Comparison of ENCODE assay signal across 7 cellular contexts in genomic region chr12:33966219-33966618, GRCh38. TPM values are rescaled to one million over a fixed set of nuclear protein-coding genes. Genes with fewer than 3 reads are reported as not detected.
DNase-seq lines count a peak whose midpoint lies in the region; ATAC-seq, FAIRE-seq and TF ChIP-seq lines count a peak whose summit lies in the region.
"Not testable (repeated sequence)": the region's sequence is repeated elsewhere in the genome, so short reads cannot be mapped to it uniquely, and the experiment has no call there.

No MANE protein-coding gene starts in this region.

- H2BK5ac ChIP-seq in IMR-90 (ENCODE audit: low read depth, low read length, poor library complexity, severe bottlenecking) = not testable (repeated sequence)

- in situ Hi-C loops in IMR-90 (cut with MboI; ENCODE audit: low sequenced_read_pairs); K562 (cut with MboI); HepG2 (cut with HindIII; ENCODE audit: extremely low pct_ligation_motif_present, low pct_unique_long_range_greater_than_20kb): not testable (repeated sequence)

- not testable (repeated sequence) for H3K4me1 ChIP-seq in A549; HEK293 (ENCODE audit: control insufficient read depth, insufficient read depth, low read length); IMR-90 (ENCODE audit: control insufficient read depth, insufficient read depth, low read length); K562 (replicated peaks in 1 of 2; ENCODE audit: control insufficient read depth in 2 of 2, insufficient read depth in 2 of 2, low read length in 2 of 2); HepG2 (ENCODE audit: insufficient read depth, low read length)

- POLR2A ChIA-PET in A549 (lab: Yijun Ruan, JAX); HEK293 (lab: Yijun Ruan, JAX); IMR-90 (lab: Charles Lee; ENCODE audit: unreplicated experiment); K562 (lab: Yijun Ruan, JAX); HepG2 (lab: Yijun Ruan, JAX): not testable (repeated sequence)

- H2BK15ac ChIP-seq in IMR-90 (ENCODE audit: low read depth, low read length) = not testable (repeated sequence)

- intact Hi-C loops in IMR-90 (cut with micrococcal nuclease); K562 (cut with micrococcal nuclease); HepG2 (cut with micrococcal nuclease; ENCODE audit: unreplicated experiment): not testable (repeated sequence)

- not testable (repeated sequence) for H4K8ac ChIP-seq in IMR-90 (ENCODE audit: low read depth in 2 of 2, low read length in 2 of 2)

- not testable (repeated sequence) for H3K14ac ChIP-seq in IMR-90 (replicated peaks; ENCODE audit: low read depth, low read length)

- H3K9me3 ChIP-seq in A549; HEK293 (ENCODE audit: control insufficient read depth, insufficient read depth, low read depth, low read length); IMR-90 (ENCODE audit: control insufficient read depth, insufficient read depth, low read length); K562 (replicated peaks; ENCODE audit: control insufficient read depth, insufficient read depth, low read depth, low read length); HepG2 (ENCODE audit: low read length): not testable (repeated sequence)

- not testable (repeated sequence) for H3K4me3 ChIP-seq in A549; HEK293 (ENCODE audit: low read depth, low read length); IMR-90 (ENCODE audit: insufficient read depth, low read depth, low read length); K562; bronchial epithelial cell (ENCODE audit: low read depth, low read length); HepG2 (replicated peaks in 1 of 3; ENCODE audit: insufficient read depth in 1 of 3, low read depth in 2 of 3, low read length in 3 of 3)

- H3K36me3 ChIP-seq in HEK293 (ENCODE audit: control insufficient read depth in 2 of 2, insufficient read depth in 1 of 2, low read length in 2 of 2); IMR-90 (ENCODE audit: control insufficient read depth, insufficient read depth, low read length); K562 (ENCODE audit: control insufficient read depth, insufficient read depth, low read length); bronchial epithelial cell (ENCODE audit: control insufficient read depth, insufficient read depth, low read length); HepG2 (replicated peaks in 1 of 2; ENCODE audit: control insufficient read depth in 1 of 2, insufficient read depth in 2 of 2, low read length in 2 of 2): not testable (repeated sequence)

- not testable (repeated sequence) for H3K79me1 ChIP-seq in IMR-90 (ENCODE audit: low read depth in 1 of 2, low read length in 2 of 2)

- H3K56ac ChIP-seq in IMR-90 (ENCODE audit: extremely low read depth, insufficient read depth, low read length) = not testable (repeated sequence)

- not testable (repeated sequence) for FAIRE-seq in A549 (lab: Jason Lieb, UNC); K562 (lab: Jason Lieb, UNC); HepG2 (lab: Jason Lieb, UNC)
- FAIRE-seq in bronchial epithelial cell (lab: Jason Lieb, UNC) = peak; percentile 36

- 13% methylated on average over 7 of the region's 7 CpGs for WGBS in A549 (ENCODE audit: missing lambda C conversion rate)
- WGBS in IMR-90 (ENCODE audit: extremely low coverage in 2 of 2, insufficient read length in 1 of 2), 2 experiments = 95% methylated on average over 3 of the region's 7 CpGs; no CpG with 5 or more reads in 1 of the 2 experiments
- 7% methylated on average over 7 of the region's 7 CpGs for WGBS in K562 (ENCODE audit: insufficient coverage, low coverage, missing lambda C conversion rate)
- 49% methylated on average over 6 of the region's 7 CpGs for WGBS in HepG2 (ENCODE audit: low lambda C conversion rate)

- CTCF ChIA-PET in A549 (lab: Yijun Ruan, JAX); HEK293 (lab: Yijun Ruan, JAX); IMR-90 (lab: Yijun Ruan, JAX); K562 (lab: Yijun Ruan, JAX; ENCODE audit: low intra/inter-chr PET ratio); HepG2 (lab: Yijun Ruan, JAX; ENCODE audit: low intra/inter-chr PET ratio, low total read pairs): not testable (repeated sequence)

- DNase-seq in A549 (ENCODE audit: low read depth in 1 of 2, low spot score in 1 of 2); IMR-90; K562 (ENCODE audit: extremely low read depth in 1 of 4, low spot score in 3 of 4); bronchial epithelial cell (ENCODE audit: low read depth); HepG2 (ENCODE audit: low spot score): not testable (repeated sequence)
- peak; percentile 22 for DNase-seq in DMS53 (lab: John Stamatoyannopoulos, UW)

- H3K4me2 ChIP-seq in A549; IMR-90 (ENCODE audit: low read depth, low read length); K562 (ENCODE audit: insufficient read depth, low read length); HepG2 (ENCODE audit: low read depth, low read length): not testable (repeated sequence)

- not testable (repeated sequence) for H4K20me1 ChIP-seq in IMR-90 (ENCODE audit: insufficient read depth, low read length); K562 (replicated peaks; ENCODE audit: control insufficient read depth, insufficient read depth, low read length); HepG2 (ENCODE audit: insufficient read depth, low read length)

- not testable (repeated sequence) for H4K91ac ChIP-seq in IMR-90 (ENCODE audit: insufficient read depth, low read depth, low read length)

- H2AK5ac ChIP-seq in IMR-90 (ENCODE audit: low read depth, low read length) = not testable (repeated sequence)

- H3K23ac ChIP-seq in IMR-90 (ENCODE audit: low read depth, low read length) = not testable (repeated sequence)

- not testable (repeated sequence) for TF ChIP-seq EP300 in A549 (IDR thresholded peaks at IDR 0.05); K562 (IDR thresholded peaks at IDR 0.05; ENCODE audit: low read length); HepG2 (IDR thresholded peaks at IDR 0.05; ENCODE audit: low read depth in 2 of 2, low read length in 2 of 2); HepG2 (CRISPR knock-in tag; IDR thresholded peaks at IDR 0.05; ENCODE audit: borderline replicate concordance)

- not testable (repeated sequence) for H3K4ac ChIP-seq in IMR-90 (ENCODE audit: low read depth, low read length)

- not testable (repeated sequence) for BruUV-seq in IMR-90 (replicated peaks; lab: Mats Ljungman, UMichigan); K562 (replicated peaks; lab: Mats Ljungman, UMichigan); HepG2 (replicated peaks; lab: Mats Ljungman, UMichigan)

- H2BK120ac ChIP-seq in IMR-90 (ENCODE audit: low read depth, low read length) = not testable (repeated sequence)

- not testable (repeated sequence) for H3K27ac ChIP-seq in A549; HEK293 (ENCODE audit: extremely low read depth, low read depth, low read length); IMR-90 (ENCODE audit: insufficient read depth, low read length); K562 (ENCODE audit: extremely low read depth, low read depth, low read length); HepG2 (ENCODE audit: extremely low read length, insufficient read depth, low read length)

- not testable (repeated sequence) for H3K27me3 ChIP-seq in IMR-90 (ENCODE audit: control insufficient read depth, insufficient read depth, low read length); K562 (ENCODE audit: control insufficient read depth in 2 of 2, insufficient read depth in 2 of 2, low read length in 2 of 2); bronchial epithelial cell (ENCODE audit: control insufficient read depth, insufficient read depth, low read length); HepG2 (ENCODE audit: control insufficient read depth in 1 of 2, insufficient read depth in 2 of 2, low read length in 2 of 2)

- dilution Hi-C loops in IMR-90 (cut with HindIII; ENCODE audit: low sequenced_read_pairs, unreplicated experiment) = not testable (repeated sequence)

- H3K9ac ChIP-seq in IMR-90 (ENCODE audit: low read depth, low read length); K562 (ENCODE audit: insufficient read depth in 1 of 2, low read depth in 2 of 2, low read length in 2 of 2); HepG2 (ENCODE audit: insufficient read depth, low read depth, low read length): not testable (repeated sequence)

- TF ChIP-seq CTCF in A549 (IDR thresholded peaks at IDR 0.05); HEK293 (tag by site-specific recombination; IDR thresholded peaks at IDR 0.05); IMR-90 (conservative IDR thresholded peaks at IDR 0.05; ENCODE audit: low read depth, low read length); K562 (IDR thresholded peaks at IDR 0.05 in 2 of 3, conservative IDR thresholded peaks at IDR 0.05 in 1 of 3; ENCODE audit: insufficient read depth in 2 of 3, low read depth in 1 of 3, low read length in 3 of 3); bronchial epithelial cell (IDR thresholded peaks at IDR 0.05; ENCODE audit: insufficient read depth, low read length, severe bottlenecking); HepG2 (CRISPR knock-in tag; IDR thresholded peaks at IDR 0.05): not testable (repeated sequence)

- H2AFZ ChIP-seq in IMR-90 (replicated peaks; ENCODE audit: low read length, poor library complexity); K562 (ENCODE audit: low read depth, low read length); HepG2 (ENCODE audit: low read length): not testable (repeated sequence)

- H3K79me2 ChIP-seq in K562 (ENCODE audit: control insufficient read depth, insufficient read depth, low read length); HepG2 (ENCODE audit: insufficient read depth, low read length): not testable (repeated sequence)

- H4K5ac ChIP-seq in IMR-90 (ENCODE audit: low read depth, low read length) = not testable (repeated sequence)

- not testable (repeated sequence) for H3K9me1 ChIP-seq in IMR-90 (ENCODE audit: insufficient read depth, low read length); K562 (ENCODE audit: control insufficient read depth, insufficient read depth, low read length)

- not testable (repeated sequence) for H2BK20ac ChIP-seq in IMR-90 (ENCODE audit: low read depth, low read length)

- not testable (repeated sequence) for H3K18ac ChIP-seq in IMR-90 (ENCODE audit: low read depth, low read length)

- TF ChIP-seq POLR2A in A549 (IDR thresholded peaks at IDR 0.05; ENCODE audit: low read length); IMR-90 (IDR thresholded peaks at IDR 0.05; ENCODE audit: low read depth, low read length); K562 (conservative IDR thresholded peaks at IDR 0.05); HepG2 (IDR thresholded peaks at IDR 0.05; ENCODE audit: insufficient read depth in 1 of 2, low read depth in 2 of 2, low read length in 2 of 2): not testable (repeated sequence)

- not testable (repeated sequence) for TF ChIP-seq RAD21 in A549 (conservative IDR thresholded peaks at IDR 0.05 in 1 of 2, IDR thresholded peaks at IDR 0.05 in 1 of 2); IMR-90 (IDR thresholded peaks at IDR 0.05; ENCODE audit: low read length); K562 (CRISPR knock-in tag; conservative IDR thresholded peaks at IDR 0.05 in 1 of 2, IDR thresholded peaks at IDR 0.05 in 1 of 2); HepG2 (CRISPR knock-in tag; IDR thresholded peaks at IDR 0.05)

- not testable (repeated sequence) for H2AK9ac ChIP-seq in IMR-90 (replicated peaks; ENCODE audit: low read depth, low read length, poor library complexity)

- ATAC-seq in A549; IMR-90 (ENCODE audit: low read depth); K562; HepG2: not testable (repeated sequence)

RNA-seq across cellular contexts. Expression of gene ALG10, which starts 56.1 kb away (rescaled TPM):
- 13.9 and 16.4 TPM in 2 replicates for polyA plus RNA-seq in A549 (2011; rRNA removed)
- polyA plus RNA-seq in A549 (2012; cell fraction: cytosol; rRNA removed) = 4.1 and 4.8 TPM in 2 replicates
- polyA plus RNA-seq in A549 (2012; cell fraction: nucleus; rRNA removed) = 10.6 and 11.7 TPM in 2 replicates
- polyA plus RNA-seq in A549 (2017; fragmentation: RNase III; extraction: RNeasy Plus Mini Kit Qiagen cat#74134 plus additional on column Dnase treatment) = 5.8 to 6.2 TPM (median 5.9 TPM) in 3 replicates
- polyA minus RNA-seq in A549 (2011; rRNA and poly(A)+ RNA removed) = 61.3 and 74.2 TPM in 2 replicates
- total RNA-seq in IMR-90 (2012; rRNA removed) = 7.2 and 9.7 TPM in 2 replicates
- polyA plus RNA-seq in IMR-90 (2012; rRNA removed) = 2.7 and 3.8 TPM in 2 replicates
- 0.78 and 1.7 TPM in 2 replicates for polyA plus RNA-seq in IMR-90 (2012; cell fraction: cytosol; rRNA removed)
- 0.63 and 1.4 TPM in 2 replicates for polyA plus RNA-seq in IMR-90 (2012; cell fraction: nucleus; rRNA removed; ENCODE audit: low replicate concordance)
- total RNA-seq in K562 (2011; cell fraction: chromatin; rRNA removed; ENCODE audit: low replicate concordance) = 37.5 and 49.1 TPM in 2 replicates
- 42.0 and 42.9 TPM in 2 replicates for total RNA-seq in K562 (2011; cell fraction: nucleolus; rRNA removed)
- 40.6 and 47.7 TPM in 2 replicates for total RNA-seq in K562 (2011; cell fraction: nucleoplasm; rRNA removed)
- 4.8 and 8.3 TPM in 2 replicates for total RNA-seq in K562 (2014; rRNA removed)
- total RNA-seq in K562 (2014; rRNA removed; fragmentation: Illumina TruSeq; extraction: Trizol) = 14.2 and 16.7 TPM in 2 replicates
- 12.4 and 13.4 TPM in 2 replicates for total RNA-seq in K562 (2015; rRNA removed; fragmentation: Illumina TruSeq; extraction: Trizol)
- total RNA-seq in K562 (2021) = 12.1 and 14.7 TPM in 2 replicates
- polyA plus RNA-seq in K562 (2011; rRNA removed) = 12.5 and 17.8 TPM in 2 replicates
- 14.5 and 19.5 TPM in 2 replicates for polyA plus RNA-seq in K562 (2011; cell fraction: cytosol; rRNA removed)
- 26.0 and 28.0 TPM in 2 replicates for polyA plus RNA-seq in K562 (2011; cell fraction: nucleus; rRNA removed)
- 3.8 and 4.2 TPM in 2 replicates for polyA plus RNA-seq in K562 (2012)
- polyA plus RNA-seq in K562 (2014; fragmentation: Illumina TruSeq; extraction: Trizol) = 5.6 and 6.4 TPM in 2 replicates
- 1 to 10 TPM; 2.4 to 3.4 TPM for polyA plus RNA-seq in K562 (2014; fragmentation: Nextera tagmentation; extraction: Ambion mirVana)
- 6.0 and 6.4 TPM in 2 replicates for polyA plus RNA-seq in K562 (2014; rRNA removed)
- 62.6 and 65.3 TPM in 2 replicates for polyA minus RNA-seq in K562 (2011; rRNA and poly(A)+ RNA removed)
- 19.6 and 23.5 TPM in 2 replicates for polyA minus RNA-seq in K562 (2011; cell fraction: cytosol; rRNA and poly(A)+ RNA removed)
- polyA minus RNA-seq in K562 (2011; cell fraction: nucleus; rRNA and poly(A)+ RNA removed) = 31.6 and 52.4 TPM in 2 replicates
- total RNA-seq in bronchial epithelial cell = 2.6 and 6.0 TPM in 2 replicates
- 13.1 and 17.4 TPM in 2 replicates for total RNA-seq in HepG2 (2016; rRNA removed; fragmentation: Illumina TruSeq; extraction: Trizol)
- total RNA-seq in HepG2 (2016; cell fraction: cytosol; rRNA removed; fragmentation: Illumina TruSeq; extraction: Trizol; ENCODE audit: low read depth) = 2.6 and 3.4 TPM in 2 replicates
- total RNA-seq in HepG2 (2016; cell fraction: insoluble cytoplasmic fraction; rRNA removed; fragmentation: Illumina TruSeq; extraction: Trizol) = 10.3 and 18.7 TPM in 2 replicates
- 4.1 and 4.4 TPM in 2 replicates for total RNA-seq in HepG2 (2016; cell fraction: membrane; rRNA removed; fragmentation: Illumina TruSeq; extraction: Trizol)
- total RNA-seq in HepG2 (2016; cell fraction: nucleus; rRNA removed; fragmentation: Illumina TruSeq; extraction: Trizol) = 22.7 and 23.9 TPM in 2 replicates
- polyA plus RNA-seq in HepG2 (2011; rRNA removed) = 5.2 and 7.9 TPM in 2 replicates
- polyA plus RNA-seq in HepG2 (2011; cell fraction: cytosol; rRNA removed) = 3.9 and 4.1 TPM in 2 replicates
- polyA plus RNA-seq in HepG2 (2011; cell fraction: nucleus; rRNA removed) = 4.3 and 5.7 TPM in 2 replicates
- 2.9 and 3.3 TPM in 2 replicates for polyA plus RNA-seq in HepG2 (2012)
- 0.67 and 1.2 TPM in 2 replicates for polyA plus RNA-seq in HepG2 (2016; cell fraction: cytosol; fragmentation: Illumina TruSeq; extraction: Trizol; ENCODE audit: low read depth)
- polyA plus RNA-seq in HepG2 (2016; cell fraction: insoluble cytoplasmic fraction; fragmentation: Illumina TruSeq; extraction: Trizol; ENCODE audit: low read depth) = 4.6 and 5.2 TPM in 2 replicates
- 1.3 and 1.8 TPM in 2 replicates for polyA plus RNA-seq in HepG2 (2016; cell fraction: membrane; fragmentation: Illumina TruSeq; extraction: Trizol; ENCODE audit: low read depth)
- polyA plus RNA-seq in HepG2 (2016; cell fraction: nucleus; fragmentation: Illumina TruSeq; extraction: Trizol; ENCODE audit: insufficient read depth, low read depth) = 13.5 and 15.5 TPM in 2 replicates
- polyA minus RNA-seq in HepG2 (2011; rRNA and poly(A)+ RNA removed; ENCODE audit: low replicate concordance) = 72.7 and 91.4 TPM in 2 replicates
- 11.3 and 13.6 TPM in 2 replicates for polyA minus RNA-seq in HepG2 (2011; cell fraction: cytosol; rRNA and poly(A)+ RNA removed)
- polyA minus RNA-seq in HepG2 (2011; cell fraction: nucleus; rRNA and poly(A)+ RNA removed) = 20.4 and 25.5 TPM in 2 replicates
